8 cellular contexts compared by ENCODE assay signal in the genomic region with DNA sequence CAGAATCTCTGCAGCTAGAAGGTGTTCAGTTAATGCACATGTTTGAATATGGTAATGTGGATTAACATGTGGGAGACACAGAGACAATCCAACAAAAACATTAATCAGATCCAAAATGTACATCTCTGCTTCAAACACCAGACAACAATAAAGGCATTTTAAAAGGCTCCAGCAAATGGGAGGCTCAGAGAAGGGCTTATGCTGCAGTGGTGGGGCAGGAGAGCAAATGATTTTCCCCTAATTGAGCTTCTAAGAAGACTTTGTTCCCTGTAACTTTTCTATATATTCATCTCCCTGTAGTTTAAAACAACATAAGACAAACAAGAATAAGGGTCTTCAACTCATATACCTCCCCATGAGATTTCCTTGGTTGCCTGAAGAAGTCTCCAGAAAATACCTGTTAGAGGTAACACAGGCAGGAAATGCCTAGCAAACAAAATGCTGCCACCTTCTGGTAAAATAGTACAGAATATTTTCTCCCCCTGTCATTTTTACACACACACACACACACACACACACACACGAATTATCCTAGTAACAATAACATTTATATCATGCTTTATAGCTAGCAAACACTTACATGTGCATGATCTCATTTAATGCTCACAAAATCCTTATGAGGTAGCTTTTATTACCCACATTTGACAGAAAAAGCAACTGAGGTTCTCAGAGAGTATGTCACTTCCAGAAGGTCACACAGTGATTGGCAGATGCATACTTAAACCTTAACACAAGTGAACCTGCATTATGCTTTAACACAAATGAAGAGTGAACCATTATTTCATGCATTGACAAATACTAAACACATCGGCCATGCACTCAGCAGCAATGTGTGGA.
A peak's percentile ranks its signal among the peaks of the same experiment; 100 is the strongest.
DNase-seq lines count a peak whose midpoint lies in the region; ATAC-seq and TF ChIP-seq lines count a peak whose summit lies in the region.

No MANE protein-coding gene starts in this region.

- no peaks in the 10 kb centered on the region for H3K36me3 Mint-ChIP-seq in activated T-cell treated with anti-CD3 and anti-CD28 coated beads, Interleukin-2, amount 50 U/mL, for 72 hours (ENCODE audit: insufficient read depth in 2 of 2)

- TF ChIP-seq RAD21 in liver (IDR thresholded peaks at IDR 0.05) = peak; percentile 85 to 86

- H3K27me3 ChIP-seq in body of pancreas (no peaks in the 10 kb centered on the region), liver (ENCODE audit: control insufficient read depth in 4 of 4, insufficient read depth in 4 of 4, low read length in 3 of 4) (no peaks in the 10 kb centered on the region)

- TF ChIP-seq CTCF in body of pancreas (IDR thresholded peaks at IDR 0.05) (peak; percentile 9 to 88 (median 58)), liver (IDR thresholded peaks at IDR 0.05; ENCODE audit: low read depth, low read length, missing input control) (peak; percentile 55)

- H3K9ac ChIP-seq in liver (ENCODE audit: low read depth in 1 of 2, low read length in 2 of 2) = no peak overlapping the region

- H3K9me3 ChIP-seq in body of pancreas = no peaks in the 10 kb centered on the region
- no peaks in the 10 kb centered on the region for H3K9me3 ChIP-seq in liver (ENCODE audit: control insufficient read depth in 4 of 4, low read length in 3 of 4)

- no peak overlapping the region for H3K4me3 Mint-ChIP-seq in activated T-cell treated with anti-CD3 and anti-CD28 coated beads, Interleukin-2, amount 50 U/mL, for 72 hours

- H3K4me1 Mint-ChIP-seq in activated T-cell treated with anti-CD3 and anti-CD28 coated beads, Interleukin-2, amount 50 U/mL, for 72 hours (ENCODE audit: low read depth) = peaks cover 6% of the 10 kb centered on the region

- H3K4me3 ChIP-seq in body of pancreas (no peak overlapping the region), liver (ENCODE audit: low read depth in 1 of 3, low read length in 3 of 3) (no peak overlapping the region)

- WGBS in body of pancreas, 2 donors = 30 to 39% methylated on average over 2 of the region's 2 CpGs
- 38% methylated on average over 2 of the region's 2 CpGs for WGBS in liver

- H3K27ac ChIP-seq in body of pancreas = no peak overlapping the region
- H3K27ac ChIP-seq in liver (ENCODE audit: low read depth in 1 of 2, low read length in 2 of 2) = no peak overlapping the region

- peak in 1 of 2 donors; percentile 13 for DNase-seq in activated T-cell treated with anti-CD3 and anti-CD28 coated beads, Interleukin-2, amount 50 U/mL, for 72 hours
- no peak for DNase-seq in activated T-cell treated with anti-CD3 and anti-CD28 coated beads, Interleukin-2, amount 50 U/mL, for 1 hour
- DNase-seq in NCI-H2227 treated with DMSO at 0.1 percent for 48 hours (lab: John Stamatoyannopoulos, UW) (peak; percentile 45), body of pancreas (peak in 1 of 4 donors; percentile 5), COLO668 (lab: John Stamatoyannopoulos, UW; ENCODE audit: unreplicated experiment) (no peak)

- intact Hi-C loops in body of pancreas (cut with DNase I) = no loop called here

- peak in 1 of 2 donors; percentile 55 for ATAC-seq in activated T-cell treated with anti-CD3 and anti-CD28 coated beads, Interleukin-2, amount 50 U/mL, for 72 hours (replicated peaks in 1 of 2)
- ATAC-seq in HG02852 (IDR thresholded peaks at IDR 0.05; ENCODE audit: unreplicated experiment) (peak; percentile 70), body of pancreas (no peak), esophagus mucosa (no peak)

- H3K4me1 ChIP-seq in body of pancreas (no peaks in the 10 kb centered on the region), liver (ENCODE audit: control insufficient read depth in 4 of 4, insufficient read depth in 4 of 4, low read length in 3 of 4) (no peaks in the 10 kb centered on the region)

- peak overlapping the region; percentile 34 for H3K27ac Mint-ChIP-seq in activated T-cell treated with anti-CD3 and anti-CD28 coated beads, Interleukin-2, amount 50 U/mL, for 72 hours

- no peaks in the 10 kb centered on the region for H3K9me3 Mint-ChIP-seq in activated T-cell treated with anti-CD3 and anti-CD28 coated beads, Interleukin-2, amount 50 U/mL, for 72 hours

- H3K36me3 ChIP-seq in body of pancreas (replicated peaks in 1 of 2; ENCODE audit: insufficient read depth in 1 of 2, low read depth in 2 of 2) = no peaks in the 10 kb centered on the region
- no peaks in the 10 kb centered on the region for H3K36me3 ChIP-seq in liver (ENCODE audit: control insufficient read depth in 4 of 4, insufficient read depth in 3 of 4, low read depth in 1 of 4, low read length in 3 of 4)

- no peak for TF ChIP-seq POLR2A in body of pancreas (IDR thresholded peaks at IDR 0.05)

- H3K27me3 Mint-ChIP-seq in activated T-cell treated with anti-CD3 and anti-CD28 coated beads, Interleukin-2, amount 50 U/mL, for 72 hours (ENCODE audit: low read depth) = peaks cover 8% of the 10 kb centered on the region

TF ChIP-seq in liver, 16 proteins besides CTCF, POLR2A, EP300 and RAD21:
- no peak for TF ChIP-seq YY1 (IDR thresholded peaks at IDR 0.05)
- no peak for TF ChIP-seq HNF4A (conservative IDR thresholded peaks at IDR 0.05)
- TF ChIP-seq, protein P1, sequence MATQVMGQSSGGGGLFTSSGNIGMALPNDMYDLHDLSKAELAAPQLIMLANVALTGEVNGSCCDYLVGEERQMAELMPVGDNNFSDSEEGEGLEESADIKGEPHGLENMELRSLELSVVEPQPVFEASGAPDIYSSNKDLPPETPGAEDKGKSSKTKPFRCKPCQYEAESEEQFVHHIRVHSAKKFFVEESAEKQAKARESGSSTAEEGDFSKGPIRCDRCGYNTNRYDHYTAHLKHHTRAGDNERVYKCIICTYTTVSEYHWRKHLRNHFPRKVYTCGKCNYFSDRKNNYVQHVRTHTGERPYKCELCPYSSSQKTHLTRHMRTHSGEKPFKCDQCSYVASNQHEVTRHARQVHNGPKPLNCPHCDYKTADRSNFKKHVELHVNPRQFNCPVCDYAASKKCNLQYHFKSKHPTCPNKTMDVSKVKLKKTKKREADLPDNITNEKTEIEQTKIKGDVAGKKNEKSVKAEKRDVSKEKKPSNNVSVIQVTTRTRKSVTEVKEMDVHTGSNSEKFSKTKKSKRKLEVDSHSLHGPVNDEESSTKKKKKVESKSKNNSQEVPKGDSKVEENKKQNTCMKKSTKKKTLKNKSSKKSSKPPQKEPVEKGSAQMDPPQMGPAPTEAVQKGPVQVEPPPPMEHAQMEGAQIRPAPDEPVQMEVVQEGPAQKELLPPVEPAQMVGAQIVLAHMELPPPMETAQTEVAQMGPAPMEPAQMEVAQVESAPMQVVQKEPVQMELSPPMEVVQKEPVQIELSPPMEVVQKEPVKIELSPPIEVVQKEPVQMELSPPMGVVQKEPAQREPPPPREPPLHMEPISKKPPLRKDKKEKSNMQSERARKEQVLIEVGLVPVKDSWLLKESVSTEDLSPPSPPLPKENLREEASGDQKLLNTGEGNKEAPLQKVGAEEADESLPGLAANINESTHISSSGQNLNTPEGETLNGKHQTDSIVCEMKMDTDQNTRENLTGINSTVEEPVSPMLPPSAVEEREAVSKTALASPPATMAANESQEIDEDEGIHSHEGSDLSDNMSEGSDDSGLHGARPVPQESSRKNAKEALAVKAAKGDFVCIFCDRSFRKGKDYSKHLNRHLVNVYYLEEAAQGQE (IDR thresholded peaks at IDR 0.05) = no peak
- TF ChIP-seq JUND (IDR thresholded peaks at IDR 0.05) = no peak
- TF ChIP-seq TAF1 (conservative IDR thresholded peaks at IDR 0.05) = no peak
- TF ChIP-seq, protein P2, sequence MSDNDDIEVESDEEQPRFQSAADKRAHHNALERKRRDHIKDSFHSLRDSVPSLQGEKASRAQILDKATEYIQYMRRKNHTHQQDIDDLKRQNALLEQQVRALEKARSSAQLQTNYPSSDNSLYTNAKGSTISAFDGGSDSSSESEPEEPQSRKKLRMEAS (IDR thresholded peaks at IDR 0.05) = no peak
- TF ChIP-seq HNF4G (IDR thresholded peaks at IDR 0.05) = no peak
- no peak for TF ChIP-seq FOXA2 (IDR thresholded peaks at IDR 0.05)
TF ChIP-seq in liver: peak in this region for 0.
